In the genomic region with DNA sequence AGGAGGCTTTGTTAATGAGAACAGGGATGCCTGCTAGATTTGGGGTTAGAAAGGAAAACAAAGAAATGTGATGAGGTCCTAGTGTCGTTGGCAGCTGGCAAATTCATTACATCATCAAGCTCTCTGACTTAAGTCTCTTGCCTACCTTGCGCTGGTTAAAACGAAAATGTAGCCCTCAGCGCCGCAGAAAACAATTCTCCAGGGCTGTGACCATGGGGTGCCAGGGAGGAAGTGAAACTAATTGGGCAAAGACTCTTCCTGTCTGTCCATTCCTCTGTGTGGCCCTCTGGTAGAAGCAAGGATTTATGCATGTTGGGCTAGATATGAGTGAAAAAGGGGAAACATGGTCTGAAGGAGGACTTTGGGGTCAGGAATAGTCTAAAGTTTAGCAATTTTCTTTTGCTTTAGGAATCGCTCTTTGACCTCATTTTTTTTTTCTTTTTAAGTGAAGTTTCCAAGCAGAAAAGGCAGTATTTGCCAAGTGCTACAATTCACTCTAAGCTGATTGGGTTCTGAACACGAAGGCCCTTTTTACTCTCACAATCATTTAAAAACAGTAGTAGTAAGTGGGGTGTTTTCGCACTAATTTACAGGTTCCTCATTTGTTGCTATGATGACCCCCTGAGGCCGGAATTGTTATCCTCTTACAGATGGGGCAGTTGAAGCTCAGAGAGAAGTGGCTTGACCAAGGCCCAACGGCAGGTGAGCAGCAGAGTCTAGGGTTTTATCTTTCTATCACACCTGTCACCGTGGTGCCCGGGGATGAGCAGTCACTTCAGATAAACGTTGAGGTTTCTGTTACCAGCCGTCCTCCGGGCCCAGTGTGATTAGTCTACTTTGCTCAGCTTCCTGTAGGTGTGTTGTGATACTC, we compare ENCODE assay signal across 1 cellular context.
TF ChIP-seq lines count a peak whose summit lies in the region.

No MANE protein-coding gene starts in this region.

TF ChIP-seq in A549, 52 proteins besides CTCF, POLR2A, EP300 and RAD21:
- TF ChIP-seq RFX5 (IDR thresholded peaks at IDR 0.05) (no peak), NFE2L2 (conservative IDR thresholded peaks at IDR 0.05; ENCODE audit: low read length) (no peak), FOSL2 (IDR thresholded peaks at IDR 0.05) (no peak), FOSL2 (CRISPR knock-in tag; IDR thresholded peaks at IDR 0.05) (no peak), ZSCAN20 (CRISPR knock-in tag; IDR thresholded peaks at IDR 0.05) (no peak), RCOR1 (IDR thresholded peaks at IDR 0.05; ENCODE audit: low read depth, low read length) (no peak), RARB (CRISPR knock-in tag; IDR thresholded peaks at IDR 0.05) (no peak), FOSB (CRISPR knock-in tag; IDR thresholded peaks at IDR 0.05) (no peak), EHF (CRISPR knock-in tag; IDR thresholded peaks at IDR 0.05) (no peak), HOXB5 (CRISPR knock-in tag; IDR thresholded peaks at IDR 0.05) (no peak), ESRRA (IDR thresholded peaks at IDR 0.05; ENCODE audit: borderline replicate concordance, low read length) (no peak), CHD4 (IDR thresholded peaks at IDR 0.05; ENCODE audit: borderline replicate concordance) (no peak), FOXS1 (CRISPR knock-in tag; IDR thresholded peaks at IDR 0.05) (no peak), MAFK (IDR thresholded peaks at IDR 0.05; ENCODE audit: partially characterized antibody) (no peak), HDAC2 (IDR thresholded peaks at IDR 0.05) (no peak)
- TF ChIP-seq, protein P1, sequence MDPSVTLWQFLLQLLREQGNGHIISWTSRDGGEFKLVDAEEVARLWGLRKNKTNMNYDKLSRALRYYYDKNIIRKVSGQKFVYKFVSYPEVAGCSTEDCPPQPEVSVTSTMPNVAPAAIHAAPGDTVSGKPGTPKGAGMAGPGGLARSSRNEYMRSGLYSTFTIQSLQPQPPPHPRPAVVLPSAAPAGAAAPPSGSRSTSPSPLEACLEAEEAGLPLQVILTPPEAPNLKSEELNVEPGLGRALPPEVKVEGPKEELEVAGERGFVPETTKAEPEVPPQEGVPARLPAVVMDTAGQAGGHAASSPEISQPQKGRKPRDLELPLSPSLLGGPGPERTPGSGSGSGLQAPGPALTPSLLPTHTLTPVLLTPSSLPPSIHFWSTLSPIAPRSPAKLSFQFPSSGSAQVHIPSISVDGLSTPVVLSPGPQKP (IDR thresholded peaks at IDR 0.05; ENCODE audit: low read depth, low read length), result no peak
- TF ChIP-seq, protein P2, sequence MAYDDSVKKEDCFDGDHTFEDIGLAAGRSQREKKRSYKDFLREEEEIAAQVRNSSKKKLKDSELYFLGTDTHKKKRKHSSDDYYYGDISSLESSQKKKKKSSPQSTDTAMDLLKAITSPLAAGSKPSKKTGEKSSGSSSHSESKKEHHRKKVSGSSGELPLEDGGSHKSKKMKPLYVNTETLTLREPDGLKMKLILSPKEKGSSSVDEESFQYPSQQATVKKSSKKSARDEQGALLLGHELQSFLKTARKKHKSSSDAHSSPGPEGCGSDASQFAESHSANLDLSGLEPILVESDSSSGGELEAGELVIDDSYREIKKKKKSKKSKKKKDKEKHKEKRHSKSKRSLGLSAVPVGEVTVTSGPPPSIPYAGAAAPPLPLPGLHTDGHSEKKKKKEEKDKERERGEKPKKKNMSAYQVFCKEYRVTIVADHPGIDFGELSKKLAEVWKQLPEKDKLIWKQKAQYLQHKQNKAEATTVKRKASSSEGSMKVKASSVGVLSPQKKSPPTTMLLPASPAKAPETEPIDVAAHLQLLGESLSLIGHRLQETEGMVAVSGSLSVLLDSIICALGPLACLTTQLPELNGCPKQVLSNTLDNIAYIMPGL (CRISPR knock-in tag; IDR thresholded peaks at IDR 0.05; ENCODE audit: borderline replicate concordance), result no peak
- TF ChIP-seq, protein P3, sequence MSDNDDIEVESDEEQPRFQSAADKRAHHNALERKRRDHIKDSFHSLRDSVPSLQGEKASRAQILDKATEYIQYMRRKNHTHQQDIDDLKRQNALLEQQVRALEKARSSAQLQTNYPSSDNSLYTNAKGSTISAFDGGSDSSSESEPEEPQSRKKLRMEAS (IDR thresholded peaks at IDR 0.05), result no peak
- TF ChIP-seq, protein P4, sequence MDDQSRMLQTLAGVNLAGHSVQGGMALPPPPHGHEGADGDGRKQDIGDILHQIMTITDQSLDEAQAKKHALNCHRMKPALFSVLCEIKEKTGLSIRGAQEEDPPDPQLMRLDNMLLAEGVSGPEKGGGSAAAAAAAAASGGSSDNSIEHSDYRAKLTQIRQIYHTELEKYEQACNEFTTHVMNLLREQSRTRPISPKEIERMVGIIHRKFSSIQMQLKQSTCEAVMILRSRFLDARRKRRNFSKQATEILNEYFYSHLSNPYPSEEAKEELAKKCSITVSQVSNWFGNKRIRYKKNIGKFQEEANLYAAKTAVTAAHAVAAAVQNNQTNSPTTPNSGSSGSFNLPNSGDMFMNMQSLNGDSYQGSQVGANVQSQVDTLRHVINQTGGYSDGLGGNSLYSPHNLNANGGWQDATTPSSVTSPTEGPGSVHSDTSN (IDR thresholded peaks at IDR 0.05), result no peak
- TF ChIP-seq, protein P5, sequence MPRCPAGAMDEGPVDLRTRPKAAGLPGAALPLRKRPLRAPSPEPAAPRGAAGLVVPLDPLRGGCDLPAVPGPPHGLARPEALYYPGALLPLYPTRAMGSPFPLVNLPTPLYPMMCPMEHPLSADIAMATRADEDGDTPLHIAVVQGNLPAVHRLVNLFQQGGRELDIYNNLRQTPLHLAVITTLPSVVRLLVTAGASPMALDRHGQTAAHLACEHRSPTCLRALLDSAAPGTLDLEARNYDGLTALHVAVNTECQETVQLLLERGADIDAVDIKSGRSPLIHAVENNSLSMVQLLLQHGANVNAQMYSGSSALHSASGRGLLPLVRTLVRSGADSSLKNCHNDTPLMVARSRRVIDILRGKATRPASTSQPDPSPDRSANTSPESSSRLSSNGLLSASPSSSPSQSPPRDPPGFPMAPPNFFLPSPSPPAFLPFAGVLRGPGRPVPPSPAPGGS (IDR thresholded peaks at IDR 0.05), result no peak
- TF ChIP-seq, protein P6, sequence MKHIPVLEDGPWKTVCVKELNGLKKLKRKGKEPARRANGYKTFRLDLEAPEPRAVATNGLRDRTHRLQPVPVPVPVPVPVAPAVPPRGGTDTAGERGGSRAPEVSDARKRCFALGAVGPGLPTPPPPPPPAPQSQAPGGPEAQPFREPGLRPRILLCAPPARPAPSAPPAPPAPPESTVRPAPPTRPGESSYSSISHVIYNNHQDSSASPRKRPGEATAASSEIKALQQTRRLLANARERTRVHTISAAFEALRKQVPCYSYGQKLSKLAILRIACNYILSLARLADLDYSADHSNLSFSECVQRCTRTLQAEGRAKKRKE (CRISPR knock-in tag; IDR thresholded peaks at IDR 0.05; ENCODE audit: low read depth), result no peak
